In the genomic region with DNA sequence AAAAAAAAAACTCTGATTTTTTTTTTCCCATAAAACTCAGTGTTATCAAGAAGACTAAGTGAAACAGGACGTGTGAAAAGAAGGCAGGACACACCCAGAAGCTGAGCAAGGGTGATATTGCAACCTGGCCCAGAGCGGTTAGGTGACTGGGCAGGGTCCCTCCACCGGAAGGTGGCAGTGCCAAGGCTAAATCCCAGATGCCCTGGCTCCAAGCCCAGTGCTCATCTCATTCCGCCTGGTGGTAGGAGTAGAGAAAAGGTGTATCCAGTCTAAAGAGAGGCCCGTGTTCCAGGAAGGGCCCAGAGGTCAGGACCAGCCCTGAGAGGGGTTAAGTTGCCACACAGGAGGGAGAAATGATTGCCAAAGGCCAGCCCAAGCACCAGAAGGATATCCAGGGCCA, we compare ENCODE assay signal across 26 cellular contexts. TPM values are rescaled to one million over a fixed set of nuclear protein-coding genes. Genes with fewer than 3 reads are reported as not detected.
DNase-seq lines count a peak whose midpoint lies in the region; ATAC-seq, FAIRE-seq and TF ChIP-seq lines count a peak whose summit lies in the region.
"Had no signal": no experiment of that assay in that cellular context is flagged by ENCODE, and none has a peak within 500 bp of the region (broad histone marks: within the 10 kb centered on the region; RNA-seq: fewer than 3 reads in every experiment).

No MANE protein-coding gene starts in this region.

- no peak overlapping the region for H3K4me3 ChIP-seq in A549
- H3K4me3 ChIP-seq: coronary artery, smooth muscle cell had no signal

- TF ChIP-seq CTCF in A549 (IDR thresholded peaks at IDR 0.05) (no peak; the same call in 2 of the 3 replicates), RWPE1 (conservative IDR thresholded peaks at IDR 0.05; ENCODE audit: low read depth) (no peak; the same call in 1 of the 2 replicates)

- H3K27me3 Mint-ChIP-seq in immature natural killer cell (ENCODE audit: low read depth in 3 of 3): peaks cover 0 to 1% (median 1%) of the 10 kb centered on the region in 3 donors
- H3K27me3 Mint-ChIP-seq: activated CD4-positive, alpha-beta T cell treated with anti-CD3 and anti-CD28 coated beads, Interleukin-2, amount 10 ng/mL, durations not matched to agents 7 days and 5 days; activated CD8-positive, alpha-beta memory T cell treated with anti-CD3 and anti-CD28 coated beads, Interleukin-2, amount 10 ng/mL, durations not matched to agents 7 days and 5 days; activated naive CD4-positive, alpha-beta T cell treated with anti-CD3 and anti-CD28 coated beads, Interleukin-2, amount 50 U/mL, for 24 hours; naive B cell had no signal

- no peak for FAIRE-seq in A549 (lab: Jason Lieb, UNC)
- FAIRE-seq: bronchial epithelial cell had no signal

- H3K4me1 Mint-ChIP-seq in immature natural killer cell: peaks cover 41 to 52% of the 10 kb centered on the region in 2 donors
- H3K4me1 Mint-ChIP-seq: activated naive CD4-positive, alpha-beta T cell treated with anti-CD3 and anti-CD28 coated beads, Interleukin-2, amount 50 U/mL, for 24 hours had no signal

- TF ChIP-seq EP300 in A549 (IDR thresholded peaks at IDR 0.05): 0 out of 5 replicates have a peak, but pooled peaks of 1 of the 2 experiments have one; percentile 18

- DNase-seq in A549 (ENCODE audit: low read depth in 1 of 2, low spot score in 1 of 2) (peak; percentile 40 to 61), HT-29 (ENCODE audit: low spot score) (peak; percentile 41), RWPE1 (ENCODE audit: low spot score) (peak; percentile 15), immature natural killer cell (no peak), nucleus accumbens (lab: John Stamatoyannopoulos, UW) (no peak), NCI-H1930 (lab: John Stamatoyannopoulos, UW) (no peak), NCI-H510A (lab: John Stamatoyannopoulos, UW) (no peak)
- DNase-seq: activated CD4-positive, alpha-beta T cell treated with anti-CD3 and anti-CD28 coated beads, Interleukin-2, amount 10 ng/mL, durations not matched to agents 7 days and 5 days; activated CD8-positive, alpha-beta memory T cell treated with anti-CD3 and anti-CD28 coated beads, Interleukin-2, amount 10 ng/mL, durations not matched to agents 7 days and 5 days; DMS153; endodermal cell; mesendoderm; naive B cell; NCI-H1436 treated with DMSO at 0.1 percent for 48 hours; NCI-H2171; stimulated activated CD4-positive, alpha-beta T cell treated with anti-CD3 and anti-CD28 coated beads, Interleukin-2, amount 100 ng/mL, for 24 hours; substantia nigra; T-helper 2 cell had no signal

- H3K27ac Mint-ChIP-seq in immature natural killer cell: peak overlapping the region; percentile 15 to 89 (median 70)
- H3K27ac Mint-ChIP-seq: activated CD4-positive, alpha-beta T cell treated with anti-CD3 and anti-CD28 coated beads, Interleukin-2, amount 10 ng/mL, durations not matched to agents 7 days and 5 days; activated CD8-positive, alpha-beta memory T cell treated with anti-CD3 and anti-CD28 coated beads, Interleukin-2, amount 10 ng/mL, durations not matched to agents 7 days and 5 days; activated naive CD4-positive, alpha-beta T cell treated with anti-CD3 and anti-CD28 coated beads, Interleukin-2, amount 50 U/mL, for 24 hours; activated T-helper 1 cell treated with anti-CD3 and anti-CD28 coated beads, Interleukin-12 subunit alpha, Interleukin-12 subunit beta, Interleukin-2, Interleukin-4 antibody, amounts not matched to agents 30 ng/mL and 10 ng/mL and 1 ng/mL, durations not matched to agents 14 hours and 24 hours and 36 hours; endodermal cell had no signal

- no peaks in the 10 kb centered on the region for H3K9me3 ChIP-seq in A549

- CTCF ChIA-PET in A549 (lab: Yijun Ruan, JAX): interaction anchor here (0.6 to 1.8 kb wide), 4 partner anchors 10 to 428 kb away, joined by 3 to 4 read pairs (median 4); no protein-coding TSS in a partner anchor
- CTCF ChIA-PET in RWPE1 (lab: Yijun Ruan, JAX): interaction anchor here (0.6 to 1.0 kb wide), 4 partner anchors 39 to 403 kb away, joined by 3 to 6 read pairs (median 4); a partner anchor contains a TSS

- POLR2A ChIA-PET in A549 (lab: Yijun Ruan, JAX) (interaction anchor here (1.0 kb wide), 1 partner anchor 11 kb away, joined by 7 read pairs; no protein-coding TSS in a partner anchor), RWPE1 (lab: Yijun Ruan, JAX; ENCODE audit: low non-redundant PET) (no interaction called here)

- peaks cover 31% of the 10 kb centered on the region for H3K4me1 ChIP-seq in A549

- 0 out of 5 replicates have a peak, but pooled peaks have one; percentile 8 to 19 for TF ChIP-seq RAD21 in A549 (conservative IDR thresholded peaks at IDR 0.05 in 1 of 2, IDR thresholded peaks at IDR 0.05 in 1 of 2)

- no peak overlapping the region for H3K4me2 ChIP-seq in A549
- H3K4me2 ChIP-seq: smooth muscle cell had no signal

- H3K36me3 Mint-ChIP-seq in immature natural killer cell: peaks cover 17 to 26% (median 18%) of the 10 kb centered on the region in 3 donors

- H3K9me3 Mint-ChIP-seq in immature natural killer cell: no peaks in the 10 kb centered on the region
- H3K9me3 Mint-ChIP-seq: activated CD4-positive, alpha-beta T cell treated with anti-CD3 and anti-CD28 coated beads, Interleukin-2, amount 10 ng/mL, durations not matched to agents 7 days and 5 days; activated naive CD4-positive, alpha-beta T cell treated with anti-CD3 and anti-CD28 coated beads, Interleukin-2, amount 50 U/mL, for 24 hours; activated T-helper 1 cell treated with anti-CD3 and anti-CD28 coated beads, Interleukin-12 subunit alpha, Interleukin-12 subunit beta, Interleukin-2, Interleukin-4 antibody, amounts not matched to agents 30 ng/mL and 10 ng/mL and 1 ng/mL, durations not matched to agents 14 hours and 24 hours and 36 hours; endodermal cell; naive B cell had no signal

- H3K27ac ChIP-seq in A549: peak overlapping the region; percentile 46 to 77; a peak in 5 of 6 replicates
- peak overlapping the region; percentile 85 for H3K27ac ChIP-seq in RWPE1
- H3K27ac ChIP-seq: C4-2B, coronary artery had no signal

- no peak for TF ChIP-seq POLR2A in A549 (IDR thresholded peaks at IDR 0.05; ENCODE audit: low read length)

- ATAC-seq in A549 (peak; percentile 60 to 70), GM21367 (IDR thresholded peaks at IDR 0.05; ENCODE audit: unreplicated experiment) (no peak)
- ATAC-seq: activated CD8-positive, alpha-beta memory T cell treated with anti-CD3 and anti-CD28 coated beads, Interleukin-2, amount 10 ng/mL, durations not matched to agents 7 days and 5 days; SK-N-SH treated with all-trans-retinoic acid at 6 μM for 48 hours had no signal

- 39% methylated on average over 5 of the region's 5 CpGs for WGBS in A549 (ENCODE audit: missing lambda C conversion rate)

- H3K4me3 Mint-ChIP-seq in immature natural killer cell: peak overlapping the region in 2 of 5 donors; percentile 68 to 71
- H3K4me3 Mint-ChIP-seq: activated CD4-positive, alpha-beta T cell treated with anti-CD3 and anti-CD28 coated beads, Interleukin-2, amount 10 ng/mL, durations not matched to agents 7 days and 5 days; activated CD8-positive, alpha-beta memory T cell treated with anti-CD3 and anti-CD28 coated beads, Interleukin-2, amount 10 ng/mL, durations not matched to agents 7 days and 5 days; activated naive CD4-positive, alpha-beta T cell treated with anti-CD3 and anti-CD28 coated beads, Interleukin-2, amount 50 U/mL, for 24 hours; activated T-helper 1 cell treated with anti-CD3 and anti-CD28 coated beads, Interleukin-12 subunit alpha, Interleukin-12 subunit beta, Interleukin-2, Interleukin-4 antibody, amounts not matched to agents 30 ng/mL and 10 ng/mL and 1 ng/mL, durations not matched to agents 14 hours and 24 hours and 36 hours; endodermal cell; naive B cell had no signal

TF ChIP-seq in A549, 52 proteins besides CTCF, POLR2A, EP300 and RAD21:
- no peak for TF ChIP-seq ESRRA (IDR thresholded peaks at IDR 0.05; ENCODE audit: borderline replicate concordance, low read length)
- TF ChIP-seq CEBPB (IDR thresholded peaks at IDR 0.05): 0 out of 4 replicates have a peak, but pooled peaks of 1 of the 2 experiments have one; percentile 13
- TF ChIP-seq, protein P1, sequence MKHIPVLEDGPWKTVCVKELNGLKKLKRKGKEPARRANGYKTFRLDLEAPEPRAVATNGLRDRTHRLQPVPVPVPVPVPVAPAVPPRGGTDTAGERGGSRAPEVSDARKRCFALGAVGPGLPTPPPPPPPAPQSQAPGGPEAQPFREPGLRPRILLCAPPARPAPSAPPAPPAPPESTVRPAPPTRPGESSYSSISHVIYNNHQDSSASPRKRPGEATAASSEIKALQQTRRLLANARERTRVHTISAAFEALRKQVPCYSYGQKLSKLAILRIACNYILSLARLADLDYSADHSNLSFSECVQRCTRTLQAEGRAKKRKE (CRISPR knock-in tag; IDR thresholded peaks at IDR 0.05; ENCODE audit: low read depth): no peak
- TF ChIP-seq ZNF302 (CRISPR knock-in tag; IDR thresholded peaks at IDR 0.05): no peak
- no peak for TF ChIP-seq BHLHE40 (IDR thresholded peaks at IDR 0.05; ENCODE audit: low read depth, low read length)
- TF ChIP-seq NFE2L2 (conservative IDR thresholded peaks at IDR 0.05; ENCODE audit: low read length): no peak

RNA-seq across cellular contexts. Expression of a gene that starts 51.5 kb away (rescaled TPM):
- 40.8 and 50.3 TPM in 2 replicates for polyA plus RNA-seq in A549 (2011; rRNA removed)
- 19.1 and 19.2 TPM in 2 replicates for polyA plus RNA-seq in A549 (2012; cell fraction: cytosol; rRNA removed)
- polyA plus RNA-seq in A549 (2012; cell fraction: nucleus; rRNA removed): 6.5 and 8.6 TPM in 2 replicates
- 23.5 to 25.3 TPM (median 24.9 TPM) in 3 replicates for polyA plus RNA-seq in A549 (2017; fragmentation: RNase III; extraction: RNeasy Plus Mini Kit Qiagen cat#74134 plus additional on column Dnase treatment)
- polyA minus RNA-seq in A549 (2011; rRNA and poly(A)+ RNA removed): 11.7 and 14.5 TPM in 2 replicates
- total RNA-seq in HT-29 (2014; rRNA removed; shearing (Covaris generic)): 28.1 and 41.0 TPM in 2 replicates
- polyA plus RNA-seq in immature natural killer cell: 10 to 100 TPM; 20.6 to 45.3 (median 27.1) TPM

Comparison
In these comparisons a context has a peak if more than half of its experiments do, and no peak if none do; other contexts are left out.
1. DNase-seq: peak in A549 (2 of 2), HT-29 (single experiment) and RWPE1 (single experiment); none in immature natural killer cell (0 of 3), nucleus accumbens (0 of 56), NCI-H1930 (0 of 2) and NCI-H510A (single experiment).